ENCODE assay signal across 2 cellular contexts in genomic region chr13:112586334-112586733, GRCh38.
TF ChIP-seq lines count a peak whose summit lies in the region.

No MANE protein-coding gene starts in this region.

TF ChIP-seq in IMR-90, 13 proteins besides CTCF, POLR2A, EP300 and RAD21:
- TF ChIP-seq ELK1 (IDR thresholded peaks at IDR 0.05; ENCODE audit: borderline replicate concordance, low read depth, low read length), result no peak
- no peak for TF ChIP-seq RCOR1 (IDR thresholded peaks at IDR 0.05; ENCODE audit: insufficient replicate concordance, low read length)
- no peak for TF ChIP-seq SMC3 (IDR thresholded peaks at IDR 0.05; ENCODE audit: low read depth, low read length)
- TF ChIP-seq CEBPB (IDR thresholded peaks at IDR 0.05; ENCODE audit: low read depth, low read length), result no peak
- TF ChIP-seq NFE2L2 (IDR thresholded peaks at IDR 0.05; ENCODE audit: low read depth, low read length), result no peak

TF ChIP-seq in K562, 482 proteins besides CTCF, POLR2A, EP300 and RAD21:
- TF ChIP-seq HMBOX1 (IDR thresholded peaks at IDR 0.05) (no peak), RBBP5 (IDR thresholded peaks at IDR 0.05; ENCODE audit: borderline replicate concordance, insufficient read depth, low read length, poor library complexity, severe bottlenecking) (no peak), CEBPZ (IDR thresholded peaks at IDR 0.05; ENCODE audit: borderline replicate concordance, low read depth, low read length) (no peak), HDAC3 (IDR thresholded peaks at IDR 0.05; ENCODE audit: borderline replicate concordance, partially characterized antibody) (no peak), ZC3H8 (IDR thresholded peaks at IDR 0.05) (no peak), MTA2 (IDR thresholded peaks at IDR 0.05; ENCODE audit: low read depth) (no peak), SMARCA4 (IDR thresholded peaks at IDR 0.05) (no peak), E2F6 (IDR thresholded peaks at IDR 0.05; ENCODE audit: borderline replicate concordance in 1 of 2, extremely low read depth in 1 of 2, insufficient read depth in 1 of 2, insufficient read length in 1 of 2, low read depth in 1 of 2, low read length in 1 of 2, poor library complexity in 1 of 2, severe bottlenecking in 1 of 2) (no peak), POU5F1 (IDR thresholded peaks at IDR 0.05; ENCODE audit: borderline replicate concordance, low read depth, low read length, partially characterized antibody) (no peak), HDGF (IDR thresholded peaks at IDR 0.05) (no peak), JUNB (CRISPR knock-in tag; conservative IDR thresholded peaks at IDR 0.05) (no peak), MAFG (tag; conservative IDR thresholded peaks at IDR 0.05) (no peak), TEAD1 (CRISPR knock-in tag; IDR thresholded peaks at IDR 0.05) (no peak)
